In the genomic region with DNA sequence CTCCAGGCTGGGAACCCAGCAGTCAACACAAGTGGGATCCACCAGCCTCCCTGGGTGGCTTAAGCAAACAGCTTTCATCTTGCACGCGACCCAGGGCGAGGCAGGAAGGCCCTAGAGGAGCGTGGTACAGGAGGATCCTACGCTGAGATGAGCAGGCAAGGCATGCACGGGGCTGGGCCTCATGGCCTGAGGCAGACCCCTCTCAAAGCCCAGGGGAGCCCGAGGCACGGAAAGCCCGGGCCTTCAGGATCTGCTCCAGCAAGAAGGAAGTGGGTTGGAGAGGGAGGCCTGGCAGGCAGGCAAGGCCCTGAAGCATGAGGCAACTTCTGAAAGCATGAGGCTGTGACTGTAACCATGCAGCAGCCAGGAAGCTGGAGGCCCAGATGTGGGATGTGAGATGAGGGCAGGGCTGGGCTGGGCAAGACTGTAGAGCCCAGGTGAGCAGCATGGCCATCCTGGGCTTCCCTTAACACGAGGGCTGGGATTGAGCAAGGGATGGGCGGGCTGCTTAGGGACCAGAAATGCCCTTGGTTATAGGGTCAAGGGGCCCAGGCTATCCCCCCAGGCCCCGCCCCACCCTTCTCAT, we compare ENCODE assay signal across 2 cellular contexts.
TF ChIP-seq lines count a peak whose summit lies in the region.

No MANE protein-coding gene starts in this region.

TF ChIP-seq in IMR-90, 13 proteins besides CTCF, POLR2A, EP300 and RAD21:
- TF ChIP-seq MXI1 (IDR thresholded peaks at IDR 0.05; ENCODE audit: borderline replicate concordance, low read depth, low read length) (no peak), BHLHE40 (IDR thresholded peaks at IDR 0.05; ENCODE audit: low read depth, low read length) (no peak), CEBPB (IDR thresholded peaks at IDR 0.05; ENCODE audit: low read depth, low read length) (no peak)

TF ChIP-seq in GM23338, 12 proteins besides CTCF, POLR2A, EP300 and RAD21:
- no peak for TF ChIP-seq NANOG (IDR thresholded peaks at IDR 0.05; ENCODE audit: borderline replicate concordance)
- TF ChIP-seq STAT1 (IDR thresholded peaks at IDR 0.05; ENCODE audit: unreplicated experiment), result no peak
- no peak for TF ChIP-seq ZNF114 (CRISPR knock-in tag; IDR thresholded peaks at IDR 0.05)
- TF ChIP-seq, protein P1, sequence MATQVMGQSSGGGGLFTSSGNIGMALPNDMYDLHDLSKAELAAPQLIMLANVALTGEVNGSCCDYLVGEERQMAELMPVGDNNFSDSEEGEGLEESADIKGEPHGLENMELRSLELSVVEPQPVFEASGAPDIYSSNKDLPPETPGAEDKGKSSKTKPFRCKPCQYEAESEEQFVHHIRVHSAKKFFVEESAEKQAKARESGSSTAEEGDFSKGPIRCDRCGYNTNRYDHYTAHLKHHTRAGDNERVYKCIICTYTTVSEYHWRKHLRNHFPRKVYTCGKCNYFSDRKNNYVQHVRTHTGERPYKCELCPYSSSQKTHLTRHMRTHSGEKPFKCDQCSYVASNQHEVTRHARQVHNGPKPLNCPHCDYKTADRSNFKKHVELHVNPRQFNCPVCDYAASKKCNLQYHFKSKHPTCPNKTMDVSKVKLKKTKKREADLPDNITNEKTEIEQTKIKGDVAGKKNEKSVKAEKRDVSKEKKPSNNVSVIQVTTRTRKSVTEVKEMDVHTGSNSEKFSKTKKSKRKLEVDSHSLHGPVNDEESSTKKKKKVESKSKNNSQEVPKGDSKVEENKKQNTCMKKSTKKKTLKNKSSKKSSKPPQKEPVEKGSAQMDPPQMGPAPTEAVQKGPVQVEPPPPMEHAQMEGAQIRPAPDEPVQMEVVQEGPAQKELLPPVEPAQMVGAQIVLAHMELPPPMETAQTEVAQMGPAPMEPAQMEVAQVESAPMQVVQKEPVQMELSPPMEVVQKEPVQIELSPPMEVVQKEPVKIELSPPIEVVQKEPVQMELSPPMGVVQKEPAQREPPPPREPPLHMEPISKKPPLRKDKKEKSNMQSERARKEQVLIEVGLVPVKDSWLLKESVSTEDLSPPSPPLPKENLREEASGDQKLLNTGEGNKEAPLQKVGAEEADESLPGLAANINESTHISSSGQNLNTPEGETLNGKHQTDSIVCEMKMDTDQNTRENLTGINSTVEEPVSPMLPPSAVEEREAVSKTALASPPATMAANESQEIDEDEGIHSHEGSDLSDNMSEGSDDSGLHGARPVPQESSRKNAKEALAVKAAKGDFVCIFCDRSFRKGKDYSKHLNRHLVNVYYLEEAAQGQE (IDR thresholded peaks at IDR 0.05; ENCODE audit: unreplicated experiment), result no peak
- TF ChIP-seq ZNF331 (CRISPR knock-in tag; IDR thresholded peaks at IDR 0.05; ENCODE audit: low read depth), result no peak
- no peak for TF ChIP-seq EZH2 (IDR thresholded peaks at IDR 0.05; ENCODE audit: low read depth, unreplicated experiment)
- TF ChIP-seq, protein P2, sequence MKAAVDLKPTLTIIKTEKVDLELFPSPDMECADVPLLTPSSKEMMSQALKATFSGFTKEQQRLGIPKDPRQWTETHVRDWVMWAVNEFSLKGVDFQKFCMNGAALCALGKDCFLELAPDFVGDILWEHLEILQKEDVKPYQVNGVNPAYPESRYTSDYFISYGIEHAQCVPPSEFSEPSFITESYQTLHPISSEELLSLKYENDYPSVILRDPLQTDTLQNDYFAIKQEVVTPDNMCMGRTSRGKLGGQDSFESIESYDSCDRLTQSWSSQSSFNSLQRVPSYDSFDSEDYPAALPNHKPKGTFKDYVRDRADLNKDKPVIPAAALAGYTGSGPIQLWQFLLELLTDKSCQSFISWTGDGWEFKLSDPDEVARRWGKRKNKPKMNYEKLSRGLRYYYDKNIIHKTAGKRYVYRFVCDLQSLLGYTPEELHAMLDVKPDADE (IDR thresholded peaks at IDR 0.05), result no peak
- no peak for TF ChIP-seq CREB1 (CRISPR knock-in tag; IDR thresholded peaks at IDR 0.05; ENCODE audit: low read depth)
- no peak for TF ChIP-seq EZH2phosphoT487 (IDR thresholded peaks at IDR 0.05; ENCODE audit: unreplicated experiment)
- TF ChIP-seq POLR2AphosphoS5 (IDR thresholded peaks at IDR 0.05; ENCODE audit: low read depth), result no peak
- TF ChIP-seq, protein P3, sequence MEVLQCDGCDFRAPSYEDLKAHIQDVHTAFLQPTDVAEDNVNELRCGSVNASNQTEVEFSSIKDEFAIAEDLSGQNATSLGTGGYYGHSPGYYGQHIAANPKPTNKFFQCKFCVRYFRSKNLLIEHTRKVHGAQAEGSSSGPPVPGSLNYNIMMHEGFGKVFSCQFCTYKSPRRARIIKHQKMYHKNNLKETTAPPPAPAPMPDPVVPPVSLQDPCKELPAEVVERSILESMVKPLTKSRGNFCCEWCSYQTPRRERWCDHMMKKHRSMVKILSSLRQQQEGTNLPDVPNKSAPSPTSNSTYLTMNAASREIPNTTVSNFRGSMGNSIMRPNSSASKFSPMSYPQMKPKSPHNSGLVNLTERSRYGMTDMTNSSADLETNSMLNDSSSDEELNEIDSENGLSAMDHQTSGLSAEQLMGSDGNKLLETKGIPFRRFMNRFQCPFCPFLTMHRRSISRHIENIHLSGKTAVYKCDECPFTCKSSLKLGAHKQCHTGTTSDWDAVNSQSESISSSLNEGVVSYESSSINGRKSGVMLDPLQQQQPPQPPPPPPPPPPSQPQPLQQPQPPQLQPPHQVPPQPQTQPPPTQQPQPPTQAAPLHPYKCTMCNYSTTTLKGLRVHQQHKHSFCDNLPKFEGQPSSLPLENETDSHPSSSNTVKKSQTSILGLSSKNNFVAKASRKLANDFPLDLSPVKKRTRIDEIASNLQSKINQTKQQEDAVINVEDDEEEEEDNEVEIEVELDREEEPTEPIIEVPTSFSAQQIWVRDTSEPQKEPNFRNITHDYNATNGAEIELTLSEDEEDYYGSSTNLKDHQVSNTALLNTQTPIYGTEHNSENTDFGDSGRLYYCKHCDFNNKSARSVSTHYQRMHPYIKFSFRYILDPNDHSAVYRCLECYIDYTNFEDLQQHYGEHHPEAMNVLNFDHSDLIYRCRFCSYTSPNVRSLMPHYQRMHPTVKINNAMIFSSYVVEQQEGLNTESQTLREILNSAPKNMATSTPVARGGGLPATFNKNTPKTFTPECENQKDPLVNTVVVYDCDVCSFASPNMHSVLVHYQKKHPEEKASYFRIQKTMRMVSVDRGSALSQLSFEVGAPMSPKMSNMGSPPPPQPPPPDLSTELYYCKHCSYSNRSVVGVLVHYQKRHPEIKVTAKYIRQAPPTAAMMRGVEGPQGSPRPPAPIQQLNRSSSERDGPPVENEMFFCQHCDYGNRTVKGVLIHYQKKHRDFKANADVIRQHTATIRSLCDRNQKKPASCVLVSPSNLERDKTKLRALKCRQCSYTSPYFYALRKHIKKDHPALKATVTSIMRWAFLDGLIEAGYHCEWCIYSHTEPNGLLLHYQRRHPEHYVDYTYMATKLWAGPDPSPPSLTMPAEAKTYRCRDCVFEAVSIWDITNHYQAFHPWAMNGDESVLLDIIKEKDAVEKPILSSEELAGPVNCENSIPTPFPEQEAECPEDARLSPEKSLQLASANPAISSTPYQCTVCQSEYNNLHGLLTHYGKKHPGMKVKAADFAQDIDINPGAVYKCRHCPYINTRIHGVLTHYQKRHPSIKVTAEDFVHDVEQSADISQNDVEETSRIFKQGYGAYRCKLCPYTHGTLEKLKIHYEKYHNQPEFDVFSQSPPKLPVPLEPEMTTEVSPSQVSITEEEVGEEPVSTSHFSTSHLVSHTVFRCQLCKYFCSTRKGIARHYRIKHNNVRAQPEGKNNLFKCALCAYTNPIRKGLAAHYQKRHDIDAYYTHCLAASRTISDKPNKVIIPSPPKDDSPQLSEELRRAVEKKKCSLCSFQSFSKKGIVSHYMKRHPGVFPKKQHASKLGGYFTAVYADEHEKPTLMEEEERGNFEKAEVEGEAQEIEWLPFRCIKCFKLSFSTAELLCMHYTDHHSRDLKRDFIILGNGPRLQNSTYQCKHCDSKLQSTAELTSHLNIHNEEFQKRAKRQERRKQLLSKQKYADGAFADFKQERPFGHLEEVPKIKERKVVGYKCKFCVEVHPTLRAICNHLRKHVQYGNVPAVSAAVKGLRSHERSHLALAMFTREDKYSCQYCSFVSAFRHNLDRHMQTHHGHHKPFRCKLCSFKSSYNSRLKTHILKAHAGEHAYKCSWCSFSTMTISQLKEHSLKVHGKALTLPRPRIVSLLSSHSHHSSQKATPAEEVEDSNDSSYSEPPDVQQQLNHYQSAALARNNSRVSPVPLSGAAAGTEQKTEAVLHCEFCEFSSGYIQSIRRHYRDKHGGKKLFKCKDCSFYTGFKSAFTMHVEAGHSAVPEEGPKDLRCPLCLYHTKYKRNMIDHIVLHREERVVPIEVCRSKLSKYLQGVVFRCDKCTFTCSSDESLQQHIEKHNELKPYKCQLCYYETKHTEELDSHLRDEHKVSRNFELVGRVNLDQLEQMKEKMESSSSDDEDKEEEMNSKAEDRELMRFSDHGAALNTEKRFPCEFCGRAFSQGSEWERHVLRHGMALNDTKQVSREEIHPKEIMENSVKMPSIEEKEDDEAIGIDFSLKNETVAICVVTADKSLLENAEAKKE (CRISPR knock-in tag; IDR thresholded peaks at IDR 0.05), result no peak
- TF ChIP-seq JUNB (IDR thresholded peaks at IDR 0.05; ENCODE audit: unreplicated experiment), result no peak
